In the genomic region with DNA sequence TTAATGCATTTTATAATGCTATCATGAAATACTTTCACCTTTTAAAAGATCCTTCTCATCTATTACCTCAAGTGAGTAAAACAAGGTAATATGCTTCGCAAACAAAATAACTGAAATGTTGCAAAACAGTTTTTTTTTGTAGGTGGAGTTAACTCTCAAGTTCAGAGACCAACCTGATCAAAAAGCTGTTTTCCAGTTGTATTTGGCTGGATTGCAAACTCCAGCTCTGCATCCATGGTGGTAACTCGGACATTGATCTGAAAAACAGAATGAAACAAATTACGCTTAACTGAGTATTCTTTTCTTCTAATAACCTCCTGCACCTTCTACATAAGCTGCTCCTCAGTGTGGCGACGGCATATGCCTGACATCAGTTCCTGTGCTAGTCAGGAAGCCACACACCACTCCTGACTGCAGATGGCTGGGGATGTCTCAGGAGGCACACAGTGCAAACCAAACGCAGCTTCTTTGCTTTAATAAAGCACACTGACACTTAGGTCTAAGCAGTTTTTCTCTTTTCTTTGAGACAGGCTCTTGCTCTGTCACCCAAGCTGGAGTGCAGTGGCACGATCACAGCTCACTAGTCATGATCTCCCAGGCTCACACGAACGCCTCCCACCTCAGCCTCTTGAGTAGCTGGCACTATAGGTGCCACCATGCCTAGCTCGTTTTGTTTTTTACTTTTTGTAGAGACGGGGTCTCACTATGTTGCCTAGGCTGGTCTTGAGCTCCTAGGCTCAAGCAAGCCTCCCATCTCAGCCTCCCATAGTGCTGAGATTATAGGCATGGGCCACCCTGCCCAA, we compare ENCODE assay signal across 10 cellular contexts. TPM values are rescaled to one million over a fixed set of nuclear protein-coding genes. Genes with fewer than 3 reads are reported as not detected.
DNase-seq lines count a peak whose midpoint lies in the region; ATAC-seq, FAIRE-seq and TF ChIP-seq lines count a peak whose summit lies in the region.
"Had no signal": no experiment of that assay in that cellular context is flagged by ENCODE, and none has a peak within 500 bp of the region (broad histone marks: within the 10 kb centered on the region; RNA-seq: fewer than 3 reads in every experiment).

No MANE protein-coding gene starts in this region.

- H3K79me1 ChIP-seq in trophoblast cell (ENCODE audit: low read length) = peaks cover 2% of the 10 kb centered on the region

- no peak overlapping the region for H2AFZ ChIP-seq in trophoblast cell (ENCODE audit: insufficient read depth, low read length, poor library complexity)

- H3K36me3 ChIP-seq in trophoblast cell (ENCODE audit: control insufficient read depth in 1 of 2, insufficient read depth in 2 of 2, low read length in 2 of 2) = peaks cover 39 to 47% of the 10 kb centered on the region in 2 experiments

- no peak overlapping the region for H4K8ac ChIP-seq in trophoblast cell (ENCODE audit: low read depth, low read length)

- no peak overlapping the region for H4K91ac ChIP-seq in trophoblast cell (ENCODE audit: low read depth, low read length)

- peak overlapping the region; percentile 40 for H3K4ac ChIP-seq in trophoblast cell (ENCODE audit: low read depth, low read length)

- peaks cover 2% of the 10 kb centered on the region for H3K9me3 ChIP-seq in trophoblast cell (ENCODE audit: insufficient read depth, low read depth, low read length)
- H3K9me3 ChIP-seq: SJSA1 had no signal

- peak; percentile 18 for TF ChIP-seq POLR2A in GM19099 (IDR thresholded peaks at IDR 0.05; ENCODE audit: extremely low read depth, insufficient read length, low read depth)

- WGBS in trophoblast cell (ENCODE audit: extremely low coverage, insufficient coverage, insufficient read length) = no CpG with 5 or more reads among the region's 11 CpGs

- peak overlapping the region; percentile 18 for H3K18ac ChIP-seq in trophoblast cell (ENCODE audit: low read length)

- H3K4me1 ChIP-seq in trophoblast cell (ENCODE audit: control insufficient read depth in 1 of 2, insufficient read depth in 2 of 2, low read length in 2 of 2) = peaks cover 8 to 9% of the 10 kb centered on the region in 2 experiments

- H3K23ac ChIP-seq in trophoblast cell (ENCODE audit: low read length) = no peak overlapping the region

- H4K12ac ChIP-seq in trophoblast cell (ENCODE audit: low read depth, low read length) = no peak overlapping the region

- H3K9ac ChIP-seq in trophoblast cell (ENCODE audit: low read length) = no peak overlapping the region

- no peak overlapping the region for H2AK5ac ChIP-seq in trophoblast cell (ENCODE audit: low read length)

- ATAC-seq in HG03432 (IDR thresholded peaks at IDR 0.05; ENCODE audit: unreplicated experiment) (peak; percentile 49), GM19395 (IDR thresholded peaks at IDR 0.05; ENCODE audit: unreplicated experiment) (no peak)

- H2BK5ac ChIP-seq in trophoblast cell (ENCODE audit: low read depth, low read length, poor library complexity) = no peak overlapping the region

- H3K27ac ChIP-seq in trophoblast cell (ENCODE audit: low read depth, low read length) = no peak overlapping the region
- H3K27ac ChIP-seq: SJSA1 had no signal

- FAIRE-seq in urothelium cell line (lab: Jason Lieb, UNC) = no peak

- no peak overlapping the region for H3K4me3 ChIP-seq in trophoblast cell (ENCODE audit: low read depth, low read length)
- H3K4me3 ChIP-seq: SJSA1 had no signal

- H3K27me3 ChIP-seq in trophoblast cell (ENCODE audit: insufficient read depth, low read length) = no peaks in the 10 kb centered on the region
- H3K27me3 ChIP-seq: SJSA1 had no signal

- no peak overlapping the region for H2BK12ac ChIP-seq in trophoblast cell (ENCODE audit: low read length)

- peaks cover 20% of the 10 kb centered on the region for H3K79me2 ChIP-seq in trophoblast cell (ENCODE audit: control insufficient read depth, insufficient read depth, low read length, poor library complexity)

- no peak overlapping the region for H2BK120ac ChIP-seq in trophoblast cell (ENCODE audit: insufficient read depth, low read length, poor library complexity)

- DNase-seq in activated T-helper 1 cell treated with anti-CD3 and anti-CD28 coated beads, Interleukin-2, amount 50 U/mL, for 16 hours (ENCODE audit: low read depth in 1 of 2, low spot score in 1 of 2) = peak; percentile 22 to 26
- DNase-seq in trophoblast cell = no peak
- DNase-seq in OCI-M2 (lab: John Stamatoyannopoulos, UW; ENCODE audit: unreplicated experiment) = no peak
- DNase-seq in epidermal melanocyte (ENCODE audit: insufficient read length, low spot score) = no peak
- no peak for DNase-seq in urothelium cell line (ENCODE audit: low spot score)
- DNase-seq: mammary epithelial cell had no signal

- H3K14ac ChIP-seq in trophoblast cell (ENCODE audit: low read length) = no peak overlapping the region

- H3K4me2 ChIP-seq in trophoblast cell (ENCODE audit: low read length) = no peak overlapping the region

RNA-seq across cellular contexts. Expression of gene EZR, which starts 29.9 kb away (rescaled TPM):
- polyA plus RNA-seq in trophoblast cell (2013) = 490 and 492 TPM in 2 replicates

Comparison
In these comparisons a context has a peak if more than half of its experiments do, and no peak if none do; other contexts are left out.
1. DNase-seq: peak in activated T-helper 1 cell treated with anti-CD3 and anti-CD28 coated beads, Interleukin-2, amount 50 U/mL, for 16 hours (2 of 2); none in trophoblast cell (0 of 2), OCI-M2 (single experiment), epidermal melanocyte (single experiment) and urothelium cell line (single experiment).